Comparison of ENCODE assay signal across 23 cellular contexts in genomic region chr5:176762489-176762888, GRCh38. TPM values are rescaled to one million over a fixed set of nuclear protein-coding genes. Genes with fewer than 3 reads are reported as not detected.
DNase-seq lines count a peak whose midpoint lies in the region; ATAC-seq and TF ChIP-seq lines count a peak whose summit lies in the region.
"Had no signal": no experiment of that assay in that cellular context is flagged by ENCODE, and none has a peak within 500 bp of the region (broad histone marks: within the 10 kb centered on the region; RNA-seq: fewer than 3 reads in every experiment).

No MANE protein-coding gene starts in this region.

- H3K36me3 ChIP-seq in GM23338 (ENCODE audit: insufficient read depth), result no peaks in the 10 kb centered on the region
- H3K36me3 ChIP-seq: brain microvascular endothelial cell, HAP-1, neural progenitor cell, stomach, transverse colon had no signal

- peak; percentile 50 for DNase-seq in GM23338 (ENCODE audit: low spot score)
- peak; percentile 43 for DNase-seq in RPMI7951 (ENCODE audit: low read depth)
- DNase-seq in islet precursor cell, result peak; percentile 7
- DNase-seq in natural killer cell treated with Interleukin-12 subunit alpha and Interleukin-12 subunit beta and Interleukin-15 and Interleukin-18, amount 100 ng/mL, for 72 hours (ENCODE audit: low spot score), result no peak
- no peak for DNase-seq in putamen (ENCODE audit: low spot score)
- DNase-seq in coronary artery (ENCODE audit: low spot score), result no peak
- DNase-seq: activated CD4-positive, alpha-beta T cell treated with anti-CD3 and anti-CD28 coated beads for 4 hours; activated gamma-delta T cell treated with Interleukin-2 at 50 U/mL for 16 hours; AML-193; brain microvascular endothelial cell; DND-41; foreskin fibroblast; Kasumi-1; NCI-H2171; NCI-H82; stimulated activated CD4-positive, alpha-beta T cell treated with anti-CD3 and anti-CD28 coated beads, Interleukin-4, amount 100 ng/mL, for 24 hours; stomach; transverse colon had no signal

- no peaks in the 10 kb centered on the region for H3K36me3 Mint-ChIP-seq in GM23338 (ENCODE audit: low read depth)
- peaks cover 15% of the 10 kb centered on the region for H3K36me3 Mint-ChIP-seq in natural killer cell treated with Interleukin-12 subunit alpha and Interleukin-12 subunit beta and Interleukin-15 and Interleukin-18, amount 100 ng/mL, for 72 hours
- H3K36me3 Mint-ChIP-seq: neural progenitor cell had no signal

- H3K27ac Mint-ChIP-seq in GM23338, result no peak overlapping the region
- no peak overlapping the region for H3K27ac Mint-ChIP-seq in natural killer cell treated with Interleukin-12 subunit alpha and Interleukin-12 subunit beta and Interleukin-15 and Interleukin-18, amount 100 ng/mL, for 72 hours
- H3K27ac Mint-ChIP-seq: dendritic cell treated with granulocyte-macrophage colony-stimulating factor and Interleukin-4, amounts not matched to agents 40 ng/mL and 50 ng/mL, for 4 days; neural progenitor cell had no signal

- TF ChIP-seq CTCF in C4-2B (conservative IDR thresholded peaks at IDR 0.05) (0 out of 2 replicates have a peak, but pooled peaks have one; percentile 2), GM23338 (conservative IDR thresholded peaks at IDR 0.05; ENCODE audit: low read depth in 2 of 2) (peak; percentile 23 to 46; a peak in 3 of 4 replicates), coronary artery (IDR thresholded peaks at IDR 0.05) (no peak)

- no peaks in the 10 kb centered on the region for H3K79me2 ChIP-seq in GM23338 (replicated peaks; ENCODE audit: insufficient read depth)
- H3K79me2 ChIP-seq: hepatocyte had no signal

- no peaks in the 10 kb centered on the region for H3K4me1 Mint-ChIP-seq in GM23338
- no peaks in the 10 kb centered on the region for H3K4me1 Mint-ChIP-seq in natural killer cell treated with Interleukin-12 subunit alpha and Interleukin-12 subunit beta and Interleukin-15 and Interleukin-18, amount 100 ng/mL, for 72 hours (ENCODE audit: low read depth in 2 of 2)
- H3K4me1 Mint-ChIP-seq: neural progenitor cell had no signal

- H3K4me2 ChIP-seq in GM23338, result no peak overlapping the region
- H3K4me2 ChIP-seq: hepatocyte, neural progenitor cell had no signal

- no peaks in the 10 kb centered on the region for H3F3A ChIP-seq in GM23338 (replicated peaks; ENCODE audit: low read depth)

- H3K4me3 Mint-ChIP-seq in GM23338, result no peak overlapping the region
- no peak overlapping the region for H3K4me3 Mint-ChIP-seq in natural killer cell treated with Interleukin-12 subunit alpha and Interleukin-12 subunit beta and Interleukin-15 and Interleukin-18, amount 100 ng/mL, for 72 hours
- H3K4me3 Mint-ChIP-seq: dendritic cell treated with granulocyte-macrophage colony-stimulating factor and Interleukin-4, amounts not matched to agents 40 ng/mL and 50 ng/mL, for 4 days; neural progenitor cell had no signal

- H4K20me1 ChIP-seq in GM23338 (replicated peaks; ENCODE audit: insufficient read depth), result no peaks in the 10 kb centered on the region

- no peak overlapping the region for H3K27ac ChIP-seq in C4-2B
- no peak overlapping the region for H3K27ac ChIP-seq in GM23338 (ENCODE audit: low read depth)
- H3K27ac ChIP-seq in coronary artery, result no peak overlapping the region
- H3K27ac ChIP-seq: brain microvascular endothelial cell, hepatocyte, neural progenitor cell, stomach, transverse colon had no signal

- H3K9me3 Mint-ChIP-seq in GM23338, result peaks cover 7% of the 10 kb centered on the region; the same call in 2 of the 3 replicates
- H3K9me3 Mint-ChIP-seq in natural killer cell treated with Interleukin-12 subunit alpha and Interleukin-12 subunit beta and Interleukin-15 and Interleukin-18, amount 100 ng/mL, for 72 hours, result peaks cover 7% of the 10 kb centered on the region

- H3K4me1 ChIP-seq in GM23338 (ENCODE audit: insufficient read depth), result peaks cover 7% of the 10 kb centered on the region; the same call in 1 of the 2 replicates
- H3K4me1 ChIP-seq: HAP-1, neural progenitor cell, stomach, transverse colon had no signal

- H3K27me3 Mint-ChIP-seq in GM23338 (ENCODE audit: insufficient read depth, low read depth, poor library complexity), result no peaks in the 10 kb centered on the region
- peaks cover 48 to 60% of the 10 kb centered on the region in 2 donors for H3K27me3 Mint-ChIP-seq in natural killer cell treated with Interleukin-12 subunit alpha and Interleukin-12 subunit beta and Interleukin-15 and Interleukin-18, amount 100 ng/mL, for 72 hours

- H2AFZ ChIP-seq in GM23338, result no peak overlapping the region
- H2AFZ ChIP-seq: hepatocyte, neural progenitor cell had no signal

- H3K4me3 ChIP-seq in GM23338 (no peak overlapping the region), coronary artery (no peak overlapping the region)
- H3K4me3 ChIP-seq: HAP-1, hepatocyte, neural progenitor cell, stomach, transverse colon had no signal

- H3K27me3 ChIP-seq in GM23338 (ENCODE audit: insufficient read depth), result no peaks in the 10 kb centered on the region
- H3K27me3 ChIP-seq: neural progenitor cell had no signal

- H3K9me2 ChIP-seq in GM23338 (ENCODE audit: insufficient read depth), result no peaks in the 10 kb centered on the region; the same call in 1 of the 2 replicates

- ATAC-seq in GM23338, result peak; percentile 67
- no peak for ATAC-seq in natural killer cell treated with Interleukin-12 subunit alpha and Interleukin-12 subunit beta and Interleukin-15 and Interleukin-18, amount 100 ng/mL, for 72 hours

TF ChIP-seq in GM23338, 12 proteins besides CTCF, POLR2A, EP300 and RAD21 (continues in another document):
- TF ChIP-seq NANOG (IDR thresholded peaks at IDR 0.05; ENCODE audit: borderline replicate concordance) (no peak), CREB1 (CRISPR knock-in tag; IDR thresholded peaks at IDR 0.05; ENCODE audit: low read depth) (no peak), EZH2 (IDR thresholded peaks at IDR 0.05; ENCODE audit: low read depth, unreplicated experiment) (no peak), EZH2phosphoT487 (IDR thresholded peaks at IDR 0.05; ENCODE audit: unreplicated experiment) (no peak), JUNB (IDR thresholded peaks at IDR 0.05; ENCODE audit: unreplicated experiment) (no peak), ZNF114 (CRISPR knock-in tag; IDR thresholded peaks at IDR 0.05) (no peak), POLR2AphosphoS5 (IDR thresholded peaks at IDR 0.05; ENCODE audit: low read depth) (no peak), STAT1 (IDR thresholded peaks at IDR 0.05; ENCODE audit: unreplicated experiment) (no peak), ZNF331 (CRISPR knock-in tag; IDR thresholded peaks at IDR 0.05; ENCODE audit: low read depth) (no peak)

RNA-seq across cellular contexts. Expression of gene UNC5A, which starts 47.9 kb away (rescaled TPM):
- total RNA-seq in GM23338 (2014; rRNA removed; shearing (Covaris generic)), result 3.9 and 7.3 TPM in 2 replicates
- 0.92 and 1.1 TPM in 2 replicates for polyA plus RNA-seq in GM23338 (2016; fragmentation: Nextera tagmentation; extraction: Ambion mirVana)
- 0.10 TPM in 1 of 2 replicates, not detected in the other for total RNA-seq in RPMI7951 (2014; rRNA removed; shearing (Covaris generic))
- not detected for total RNA-seq in natural killer cell treated with Interleukin-12 subunit alpha and Interleukin-12 subunit beta and Interleukin-15 and Interleukin-18, amount 100 ng/mL, for 72 hours

Comparison
In these comparisons a context has a peak if more than half of its experiments do, and no peak if none do; other contexts are left out.
1. DNase-seq: peak in GM23338 (single experiment), RPMI7951 (single experiment) and islet precursor cell (single experiment); none in natural killer cell treated with Interleukin-12 subunit alpha and Interleukin-12 subunit beta and Interleukin-15 and Interleukin-18, amount 100 ng/mL, for 72 hours (single experiment), putamen (single experiment) and coronary artery (single experiment).